ENCODE assay signal across 16 cellular contexts in genomic region chr7:1096156-1097119, GRCh38. TPM values are rescaled to one million over a fixed set of nuclear protein-coding genes. Genes with fewer than 3 reads are reported as not detected.
A peak's percentile ranks its signal among the peaks of the same experiment; 100 is the strongest.
DNase-seq lines count a peak whose midpoint lies in the region; ATAC-seq and TF ChIP-seq lines count a peak whose summit lies in the region.
"Had no signal": no experiment of that assay in that cellular context is flagged by ENCODE, and none has a peak within 500 bp of the region (broad histone marks: within the 10 kb centered on the region; RNA-seq: fewer than 3 reads in every experiment).

No MANE protein-coding gene starts in this region.

- H3K27me3 Mint-ChIP-seq in T-cell (no peaks in the 10 kb centered on the region), GM23338 (ENCODE audit: insufficient read depth, low read depth, poor library complexity) (peaks cover 3% of the 10 kb centered on the region)
- H3K27me3 Mint-ChIP-seq: activated naive CD4-positive, alpha-beta T cell treated with anti-CD3 and anti-CD28 coated beads, Interleukin-2, amount 50 U/mL, for 24 hours; dendritic cell treated with granulocyte-macrophage colony-stimulating factor and Interleukin-4, amounts not matched to agents 40 ng/mL and 50 ng/mL, for 4 days had no signal

- H3K36me3 Mint-ChIP-seq in T-cell (peaks cover 25% of the 10 kb centered on the region), GM23338 (ENCODE audit: low read depth) (peaks cover 24% of the 10 kb centered on the region)

- intact Hi-C loops in tibial artery (cut with DNase I; ENCODE audit: low total_unique reads) = no loop called here

- CTCF ChIA-PET in T-cell (lab: Charles Lee) = interaction anchor here in 1 of 2 donors (0.6 kb wide), 1 partner anchor 21 kb away, joined by 3 read pairs; no protein-coding TSS in a partner anchor

- H3K27ac ChIP-seq in tibial artery (peak overlapping the region; percentile 74 to 81), GM23338 (ENCODE audit: low read depth) (no peak overlapping the region)

- H3F3A ChIP-seq in GM23338 (replicated peaks; ENCODE audit: low read depth) = no peaks in the 10 kb centered on the region

- H3K27ac Mint-ChIP-seq in T-cell = no peak overlapping the region
- no peak overlapping the region for H3K27ac Mint-ChIP-seq in GM23338
- H3K27ac Mint-ChIP-seq: activated naive CD4-positive, alpha-beta T cell treated with anti-CD3 and anti-CD28 coated beads, Interleukin-2, amount 50 U/mL, for 24 hours; dendritic cell treated with granulocyte-macrophage colony-stimulating factor and Interleukin-4, amounts not matched to agents 40 ng/mL and 50 ng/mL, for 4 days had no signal

- TF ChIP-seq CTCF in fibroblast of the aortic adventitia (IDR thresholded peaks at IDR 0.05; ENCODE audit: insufficient read depth, low read length) (no peak), tibial artery (IDR thresholded peaks at IDR 0.05) (no peak), GM23338 (conservative IDR thresholded peaks at IDR 0.05; ENCODE audit: low read depth in 2 of 2) (no peak)

- POLR2A ChIA-PET in T-cell (lab: Charles Lee) = no interaction called here

- H3K9me2 ChIP-seq in GM23338 (ENCODE audit: insufficient read depth) = no peaks in the 10 kb centered on the region

- peak overlapping the region; percentile 8 for H3K9ac ChIP-seq in mucosa of stomach (ENCODE audit: low read length)

- peaks cover 25% of the 10 kb centered on the region for H3K79me2 ChIP-seq in GM23338 (replicated peaks; ENCODE audit: insufficient read depth)

- H3K4me2 ChIP-seq in GM23338 = no peak overlapping the region

- H3K9me3 Mint-ChIP-seq in T-cell (peaks cover 0 to 4% (median 0%) of the 10 kb centered on the region in 3 donors), GM23338 (peaks cover 3% of the 10 kb centered on the region; the same call in 1 of the 3 replicates)
- H3K9me3 Mint-ChIP-seq: activated naive CD4-positive, alpha-beta T cell treated with anti-CD3 and anti-CD28 coated beads, Interleukin-2, amount 50 U/mL, for 24 hours; dendritic cell treated with granulocyte-macrophage colony-stimulating factor and Interleukin-4, amounts not matched to agents 40 ng/mL and 50 ng/mL, for 4 days had no signal

- H4K20me1 ChIP-seq in GM23338 (replicated peaks; ENCODE audit: insufficient read depth) = no peaks in the 10 kb centered on the region

- H3K27me3 ChIP-seq in mucosa of stomach (ENCODE audit: control insufficient read depth, insufficient read depth, low read length) (peaks cover 8% of the 10 kb centered on the region), tibial artery (no peaks in the 10 kb centered on the region), GM23338 (ENCODE audit: insufficient read depth) (no peaks in the 10 kb centered on the region)

- H3K4me1 Mint-ChIP-seq in T-cell (peaks cover 0 to 5% (median 0%) of the 10 kb centered on the region in 3 donors), GM23338 (no peaks in the 10 kb centered on the region)
- H3K4me1 Mint-ChIP-seq: activated naive CD4-positive, alpha-beta T cell treated with anti-CD3 and anti-CD28 coated beads, Interleukin-2, amount 50 U/mL, for 24 hours had no signal

- no peaks in the 10 kb centered on the region for H3K36me3 ChIP-seq in mucosa of stomach (ENCODE audit: control insufficient read depth, insufficient read depth, low read length)
- peaks cover 13 to 30% (median 18%) of the 10 kb centered on the region in 3 donors for H3K36me3 ChIP-seq in tibial artery
- no peaks in the 10 kb centered on the region for H3K36me3 ChIP-seq in GM23338 (ENCODE audit: insufficient read depth)

- no peaks in the 10 kb centered on the region for H3K9me3 ChIP-seq in mucosa of stomach (ENCODE audit: control insufficient read depth, low read length)
- no peaks in the 10 kb centered on the region for H3K9me3 ChIP-seq in tibial artery

- no peak overlapping the region for H3K4me3 ChIP-seq in fibroblast of the aortic adventitia (ENCODE audit: low read depth, low read length)
- no peak overlapping the region for H3K4me3 ChIP-seq in mucosa of stomach (ENCODE audit: low read length)
- peak overlapping the region; percentile 35 to 49 for H3K4me3 ChIP-seq in tibial artery
- no peak overlapping the region for H3K4me3 ChIP-seq in GM23338

- peak; percentile 37 for DNase-seq in NCI-H2196 (lab: John Stamatoyannopoulos, UW; ENCODE audit: unreplicated experiment)
- no peak for DNase-seq in NCI-H2196 treated with DMSO at 0.1 percent for 48 hours (lab: John Stamatoyannopoulos, UW; ENCODE audit: unreplicated experiment)
- peak; percentile 38 for DNase-seq in fibroblast of the aortic adventitia (ENCODE audit: low read depth)
- DNase-seq in tibial artery = peak in 1 of 2 donors; percentile 80
- DNase-seq in effector CD8-positive, alpha-beta T cell (lab: John Stamatoyannopoulos, UW) = no peak
- no peak for DNase-seq in T-cell
- DNase-seq in GM23338 (ENCODE audit: low spot score) = no peak
- DNase-seq: foreskin fibroblast, KG1, kidney glomerular epithelial cell, NCI-H2081 treated with DMSO at 0.1 percent for 48 hours, PC-3 had no signal

- ATAC-seq in T-cell (replicated peaks in 1 of 4) (no peak), GM23338 (no peak; the same call in 2 of the 3 replicates)
- ATAC-seq: PC-3 had no signal

- H3K4me3 Mint-ChIP-seq in T-cell (no peak overlapping the region), GM23338 (no peak overlapping the region)
- H3K4me3 Mint-ChIP-seq: activated naive CD4-positive, alpha-beta T cell treated with anti-CD3 and anti-CD28 coated beads, Interleukin-2, amount 50 U/mL, for 24 hours; dendritic cell treated with granulocyte-macrophage colony-stimulating factor and Interleukin-4, amounts not matched to agents 40 ng/mL and 50 ng/mL, for 4 days had no signal

- H2AFZ ChIP-seq in GM23338 = no peak overlapping the region

- H3K4me1 ChIP-seq in mucosa of stomach (ENCODE audit: control insufficient read depth, insufficient read depth, low read length) (peaks cover 15% of the 10 kb centered on the region), tibial artery (peaks cover 0 to 26% (median 20%) of the 10 kb centered on the region in 4 donors), GM23338 (ENCODE audit: insufficient read depth) (no peaks in the 10 kb centered on the region)

TF ChIP-seq in GM23338, 12 proteins besides CTCF, POLR2A, EP300 and RAD21 (continues in another document):
- no peak for TF ChIP-seq REST (IDR thresholded peaks at IDR 0.05; ENCODE audit: unreplicated experiment)
- TF ChIP-seq EZH2 (IDR thresholded peaks at IDR 0.05; ENCODE audit: low read depth, unreplicated experiment) = no peak

RNA-seq across cellular contexts. Expression of gene GPER1, which starts 8.5 kb away (rescaled TPM):
- total RNA-seq in fibroblast of the aortic adventitia (ENCODE audit: low replicate concordance) = 2.9 and 6.4 TPM in 2 replicates
- under 1 TPM in 3 of 5 donors, not detected in 2; 0.23 to 0.41 (median 0.26) TPM for total RNA-seq in T-cell
- 2.8 TPM in 1 of 2 replicates, not detected in the other for total RNA-seq in GM23338 (2014; rRNA removed; shearing (Covaris generic))
- polyA plus RNA-seq in GM23338 (2016; fragmentation: Nextera tagmentation; extraction: Ambion mirVana) = 0.42 and 0.89 TPM in 2 replicates
- total RNA-seq: activated CD8-positive, alpha-beta memory T cell treated with anti-CD3 and anti-CD28 coated beads for 36 hours had no signal

RNA-seq across cellular contexts. Expression of gene GPR146, which starts 52.1 kb away (rescaled TPM):
- total RNA-seq in fibroblast of the aortic adventitia (ENCODE audit: low replicate concordance) (1.2 and 1.6 TPM in 2 replicates), T-cell (10 to 100 TPM; 11.9 to 14.7 (median 13.0) TPM)
- 0.16 and 0.28 TPM in 2 replicates for total RNA-seq in GM23338 (2014; rRNA removed; shearing (Covaris generic))
- polyA plus RNA-seq in GM23338 (2016; fragmentation: Nextera tagmentation; extraction: Ambion mirVana) = 0.37 TPM in 1 of 2 replicates, not detected in the other

Comparison
In these comparisons a context has a peak if more than half of its experiments do, and no peak if none do; other contexts are left out.
1. DNase-seq: peak in NCI-H2196 (single experiment) and fibroblast of the aortic adventitia (single experiment); none in NCI-H2196 treated with DMSO at 0.1 percent for 48 hours (single experiment), effector CD8-positive, alpha-beta T cell (single experiment), T-cell (0 of 34) and GM23338 (single experiment).
2. H3K4me3 ChIP-seq: peak in tibial artery (2 of 2); none in fibroblast of the aortic adventitia (single experiment), mucosa of stomach (single experiment) and GM23338 (single experiment).